7 cellular contexts compared by ENCODE assay signal in genomic region chr12:6938353-6939186, GRCh38. TPM values are rescaled to one million over a fixed set of nuclear protein-coding genes. Genes with fewer than 3 reads are reported as not detected.
DNase-seq lines count a peak whose midpoint lies in the region; ATAC-seq and TF ChIP-seq lines count a peak whose summit lies in the region.
"Had no signal": no experiment of that assay in that cellular context is flagged by ENCODE, and none has a peak within 500 bp of the region (broad histone marks: within the 10 kb centered on the region; RNA-seq: fewer than 3 reads in every experiment).

No MANE protein-coding gene starts in this region.

- no peak for DNase-seq in T-helper 2 cell treated with Interferon-gamma antibody and Interleukin-4, amounts not matched to agents 5 μg/mL and 100 μg/mL, for 36 hours (ENCODE audit: low spot score)
- DNase-seq in T-helper 2 cell, result no peak
- DNase-seq in cardiac muscle cell (ENCODE audit: low read depth in 1 of 2, low spot score in 1 of 2), result no peak

- H3K27ac ChIP-seq in cardiac muscle cell, result peak overlapping the region; percentile 79
- H3K27ac ChIP-seq in temporal lobe (ENCODE audit: low read depth, low read length), result peak overlapping the region; percentile 77

- ATAC-seq in GM21786 (IDR thresholded peaks at IDR 0.05; ENCODE audit: unreplicated experiment), result no peak
- ATAC-seq in GM19455 (IDR thresholded peaks at IDR 0.05; ENCODE audit: unreplicated experiment), result no peak

- peak overlapping the region; percentile 76 for H3K4me3 ChIP-seq in cardiac muscle cell

- no peaks in the 10 kb centered on the region for H3K27me3 ChIP-seq in cardiac muscle cell
- H3K27me3 ChIP-seq: SJCRH30 had no signal

- H3K27ac Mint-ChIP-seq in T-helper 2 cell treated with Interferon-gamma antibody and Interleukin-4, amounts not matched to agents 5 μg/mL and 100 μg/mL, for 36 hours, result peak overlapping the region; percentile 98

- no peak for TF ChIP-seq CTCF in cardiac muscle cell (IDR thresholded peaks at IDR 0.05; ENCODE audit: low read depth, low read length)

- H3K9me3 Mint-ChIP-seq in T-helper 2 cell treated with Interferon-gamma antibody and Interleukin-4, amounts not matched to agents 5 μg/mL and 100 μg/mL, for 36 hours, result no peaks in the 10 kb centered on the region

- H3K36me3 Mint-ChIP-seq in T-helper 2 cell treated with Interferon-gamma antibody and Interleukin-4, amounts not matched to agents 5 μg/mL and 100 μg/mL, for 36 hours (ENCODE audit: low read depth), result peaks cover 32% of the 10 kb centered on the region

- peaks cover 8% of the 10 kb centered on the region for H3K4me1 ChIP-seq in cardiac muscle cell (ENCODE audit: low read depth)
- H3K4me1 ChIP-seq: SJCRH30 had no signal

- no peaks in the 10 kb centered on the region for H3K9me3 ChIP-seq in cardiac muscle cell (ENCODE audit: low read depth)
- H3K9me3 ChIP-seq: SJCRH30 had no signal

- peaks cover 41% of the 10 kb centered on the region for H3K4me1 Mint-ChIP-seq in T-helper 2 cell treated with Interferon-gamma antibody and Interleukin-4, amounts not matched to agents 5 μg/mL and 100 μg/mL, for 36 hours (ENCODE audit: low read depth)

- H3K4me3 Mint-ChIP-seq in T-helper 2 cell treated with Interferon-gamma antibody and Interleukin-4, amounts not matched to agents 5 μg/mL and 100 μg/mL, for 36 hours, result peak overlapping the region; percentile 85

- H3K36me3 ChIP-seq in cardiac muscle cell, result peaks cover 12% of the 10 kb centered on the region

- H3K27me3 Mint-ChIP-seq in T-helper 2 cell treated with Interferon-gamma antibody and Interleukin-4, amounts not matched to agents 5 μg/mL and 100 μg/mL, for 36 hours (ENCODE audit: low read depth), result no peaks in the 10 kb centered on the region

RNA-seq across cellular contexts. Expression of gene RNU7-1, which starts 5.0 kb away (rescaled TPM):
- total RNA-seq in cardiac muscle cell (not detected in 2 replicates), temporal lobe (not detected)
- not detected in 2 replicates for polyA plus RNA-seq in cardiac muscle cell
- total RNA-seq: SJCRH30 had no signal

RNA-seq across cellular contexts. Expression of gene C12orf57, which starts 5.3 kb away (rescaled TPM):
- total RNA-seq in cardiac muscle cell (260 and 307 TPM in 2 replicates), temporal lobe (276 TPM)
- 154 and 208 TPM in 2 replicates for polyA plus RNA-seq in cardiac muscle cell

RNA-seq across cellular contexts. Expression of gene ATN1, which starts 10.8 kb away (rescaled TPM):
- 28.1 and 46.4 TPM in 2 replicates for total RNA-seq in cardiac muscle cell
- 22.8 and 37.8 TPM in 2 replicates for polyA plus RNA-seq in cardiac muscle cell
- 34.2 TPM for total RNA-seq in temporal lobe

RNA-seq across cellular contexts. Expression of gene PTPN6, which starts 12.6 kb away (rescaled TPM):
- 17.4 and 19.2 TPM in 2 replicates for total RNA-seq in cardiac muscle cell
- 25.2 and 28.4 TPM in 2 replicates for polyA plus RNA-seq in cardiac muscle cell
- 2.5 TPM for total RNA-seq in temporal lobe

RNA-seq across cellular contexts. Expression of gene ENO2, which starts 24.2 kb away (rescaled TPM):
- total RNA-seq in cardiac muscle cell (56.2 and 87.7 TPM in 2 replicates), temporal lobe (164 TPM)
- 133 and 154 TPM in 2 replicates for polyA plus RNA-seq in cardiac muscle cell
